In the genomic region with DNA sequence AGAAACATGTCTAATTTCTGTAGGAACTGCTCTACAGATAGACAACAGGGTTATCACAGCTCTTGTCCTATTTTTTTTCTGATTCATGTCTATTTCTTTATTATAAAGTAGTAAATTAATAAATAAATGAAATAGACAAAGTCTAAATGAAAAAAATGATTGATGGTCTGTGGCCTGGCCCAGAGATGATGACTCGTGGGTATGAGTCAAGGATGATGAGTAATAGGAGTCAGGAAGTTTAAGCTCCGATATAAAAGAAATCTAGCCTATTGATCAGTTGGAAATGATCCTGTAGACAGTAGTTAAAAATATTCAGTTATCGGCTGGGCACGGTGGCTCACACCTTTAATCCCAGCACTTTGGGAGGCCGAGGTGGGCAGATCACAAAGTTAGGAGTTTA, we compare ENCODE assay signal across 25 cellular contexts.
A peak's percentile ranks its signal among the peaks of the same experiment; 100 is the strongest.
DNase-seq lines count a peak whose midpoint lies in the region; ATAC-seq and TF ChIP-seq lines count a peak whose summit lies in the region.
"Had no signal": no experiment of that assay in that cellular context is flagged by ENCODE, and none has a peak within 500 bp of the region (broad histone marks: within the 10 kb centered on the region; RNA-seq: fewer than 3 reads in every experiment).

No MANE protein-coding gene starts in this region.

- no peaks in the 10 kb centered on the region for H3K36me3 Mint-ChIP-seq in T-helper 2 cell treated with Interferon-gamma antibody and Interleukin-4, amounts not matched to agents 5 μg/mL and 100 μg/mL, for 36 hours (ENCODE audit: low read depth)
- H3K36me3 Mint-ChIP-seq: activated naive CD8-positive, alpha-beta T cell had no signal

- dilution Hi-C loops in mammary epithelial cell (cut with HindIII; ENCODE audit: low sequenced_read_pairs): no loop called here

- CTCF ChIA-PET in mammary epithelial cell (lab: Charles Lee; ENCODE audit: low non-redundant PET): no interaction called here

- H3K9me3 ChIP-seq in mammary epithelial cell (replicated peaks; ENCODE audit: insufficient read depth, low read length): no peaks in the 10 kb centered on the region
- H3K9me3 ChIP-seq: ascending aorta had no signal

- no peak overlapping the region for H3K4me3 Mint-ChIP-seq in T-helper 2 cell treated with Interferon-gamma antibody and Interleukin-4, amounts not matched to agents 5 μg/mL and 100 μg/mL, for 36 hours
- H3K4me3 Mint-ChIP-seq: activated CD4-positive, alpha-beta T cell treated with anti-CD3 and anti-CD28 coated beads, Interleukin-2, amount 10 ng/mL, durations not matched to agents 24 days and 14 days; activated naive CD8-positive, alpha-beta T cell; activated T-helper 17 cell treated with anti-CD3 and anti-CD28 coated beads, Interleukin-2, amount 50 U/mL, for 72 hours; naive thymus-derived CD8-positive, alpha-beta T cell; stimulated activated naive CD8-positive, alpha-beta T cell treated with anti-CD3 and anti-CD28 coated beads, Interleukin-15, Interleukin-2, amounts not matched to agents 100 ng/mL and 50 ng/mL, for 24 hours had no signal

- H4K20me1 ChIP-seq in mammary epithelial cell (ENCODE audit: insufficient read depth, low read length): no peaks in the 10 kb centered on the region

- no peak overlapping the region for H2AFZ ChIP-seq in mammary epithelial cell (ENCODE audit: low read depth, low read length)

- intact Hi-C loops in mammary epithelial cell (cut with micrococcal nuclease): no loop called here

- no peak for TF ChIP-seq CTCF in mammary epithelial cell (conservative IDR thresholded peaks at IDR 0.05 in 1 of 2, IDR thresholded peaks at IDR 0.05 in 1 of 2; ENCODE audit: extremely low read depth in 1 of 2, insufficient read depth in 1 of 2, low read depth in 1 of 2, low read length in 2 of 2)

- no peaks in the 10 kb centered on the region for H3K27me3 Mint-ChIP-seq in T-helper 2 cell treated with Interferon-gamma antibody and Interleukin-4, amounts not matched to agents 5 μg/mL and 100 μg/mL, for 36 hours (ENCODE audit: low read depth)

- no peaks in the 10 kb centered on the region for H3K4me1 Mint-ChIP-seq in T-helper 2 cell treated with Interferon-gamma antibody and Interleukin-4, amounts not matched to agents 5 μg/mL and 100 μg/mL, for 36 hours (ENCODE audit: low read depth)
- H3K4me1 Mint-ChIP-seq: activated CD4-positive, alpha-beta T cell treated with anti-CD3 and anti-CD28 coated beads, Interleukin-2, amount 10 ng/mL, durations not matched to agents 24 days and 14 days; activated T-helper 17 cell treated with anti-CD3 and anti-CD28 coated beads, Interleukin-2, amount 50 U/mL, for 72 hours; naive thymus-derived CD8-positive, alpha-beta T cell had no signal

- 40% methylated on average over 5 of the region's 5 CpGs for WGBS in mammary epithelial cell (ENCODE audit: low coverage, missing lambda C conversion rate)

- no peak overlapping the region for H3K4me3 ChIP-seq in mammary epithelial cell (replicated peaks in 1 of 3; ENCODE audit: insufficient read depth in 1 of 3, low read depth in 2 of 3, low read length in 3 of 3)
- H3K4me3 ChIP-seq: ascending aorta, heart left ventricle had no signal

- no peak overlapping the region for H3K9ac ChIP-seq in mammary epithelial cell (ENCODE audit: insufficient read depth, low read length)

- H3K4me2 ChIP-seq in mammary epithelial cell (ENCODE audit: insufficient read depth, low read depth, low read length): peak overlapping the region; percentile 30

- peak overlapping the region; percentile 27 for H3K27ac ChIP-seq in mammary epithelial cell (ENCODE audit: insufficient read depth, low read depth, low read length)
- H3K27ac ChIP-seq: ascending aorta, C4-2B, heart left ventricle had no signal

- H3K4me1 ChIP-seq in mammary epithelial cell (ENCODE audit: insufficient read depth, low read length): peaks cover 23% of the 10 kb centered on the region
- H3K4me1 ChIP-seq: ascending aorta, heart left ventricle had no signal

- no peaks in the 10 kb centered on the region for H3K36me3 ChIP-seq in mammary epithelial cell (ENCODE audit: insufficient read depth, low read length)
- H3K36me3 ChIP-seq: ascending aorta, heart left ventricle had no signal

- H3K9me3 Mint-ChIP-seq in T-helper 2 cell treated with Interferon-gamma antibody and Interleukin-4, amounts not matched to agents 5 μg/mL and 100 μg/mL, for 36 hours: no peaks in the 10 kb centered on the region
- H3K9me3 Mint-ChIP-seq: activated CD4-positive, alpha-beta T cell treated with anti-CD3 and anti-CD28 coated beads, Interleukin-2, amount 10 ng/mL, durations not matched to agents 24 days and 14 days; activated T-helper 17 cell treated with anti-CD3 and anti-CD28 coated beads, Interleukin-2, amount 50 U/mL, for 72 hours; stimulated activated naive CD8-positive, alpha-beta T cell treated with anti-CD3 and anti-CD28 coated beads, Interleukin-15, Interleukin-2, amounts not matched to agents 100 ng/mL and 50 ng/mL, for 24 hours had no signal

- DNase-seq in AG20443 (ENCODE audit: low spot score) (peak; percentile 16), HT1080 (ENCODE audit: low read depth) (peak; percentile 54), mammary epithelial cell (peak; percentile 71), iris pigment epithelial cell (ENCODE audit: low read depth) (peak; percentile 62), SKM-1 (lab: John Stamatoyannopoulos, UW; ENCODE audit: unreplicated experiment) (no peak), SK-N-DZ (ENCODE audit: low spot score) (no peak)
- DNase-seq in T-helper 2 cell treated with Interferon-gamma antibody and Interleukin-4, amounts not matched to agents 5 μg/mL and 100 μg/mL, for 36 hours (ENCODE audit: low spot score): no peak
- DNase-seq: activated CD4-positive, alpha-beta T cell treated with anti-CD3 and anti-CD28 coated beads, Interleukin-2, amount 10 ng/mL, durations not matched to agents 24 days and 14 days; DMS 273 treated with DMSO at 0.1 percent for 48 hours; effector memory CD4-positive, alpha-beta T cell; GDM1; heart left ventricle; naive thymus-derived CD8-positive, alpha-beta T cell; NCI-H1105; NCI-H2029 treated with DMSO at 0.1 percent for 48 hours; NCI-H226; SIG-M5; stimulated activated CD4-positive, alpha-beta T cell treated with anti-CD3 and anti-CD28 coated beads, Interleukin-4, amount 100 ng/mL, for 24 hours; trophoblast cell had no signal

- no peaks in the 10 kb centered on the region for H3K27me3 ChIP-seq in mammary epithelial cell (ENCODE audit: insufficient read depth, low read length)
- H3K27me3 ChIP-seq: ascending aorta, heart left ventricle had no signal

- ATAC-seq in GM18520 (IDR thresholded peaks at IDR 0.05; ENCODE audit: unreplicated experiment): no peak
- ATAC-seq: activated T-helper 17 cell treated with anti-CD3 and anti-CD28 coated beads, Interleukin-2, amount 50 U/mL, for 72 hours; heart left ventricle; naive thymus-derived CD8-positive, alpha-beta T cell had no signal

- H3K27ac Mint-ChIP-seq in T-helper 2 cell treated with Interferon-gamma antibody and Interleukin-4, amounts not matched to agents 5 μg/mL and 100 μg/mL, for 36 hours: no peak overlapping the region
- H3K27ac Mint-ChIP-seq: activated CD4-positive, alpha-beta T cell treated with anti-CD3 and anti-CD28 coated beads, Interleukin-2, amount 10 ng/mL, durations not matched to agents 24 days and 14 days; activated naive CD8-positive, alpha-beta T cell; activated T-helper 17 cell treated with anti-CD3 and anti-CD28 coated beads, Interleukin-2, amount 50 U/mL, for 72 hours; naive thymus-derived CD8-positive, alpha-beta T cell; stimulated activated naive CD8-positive, alpha-beta T cell treated with anti-CD3 and anti-CD28 coated beads, Interleukin-15, Interleukin-2, amounts not matched to agents 100 ng/mL and 50 ng/mL, for 24 hours had no signal

- no peaks in the 10 kb centered on the region for H3K79me2 ChIP-seq in mammary epithelial cell (ENCODE audit: insufficient read depth, low read length)

- in situ Hi-C loops in mammary epithelial cell (cut with MboI; ENCODE audit: low sequenced_read_pairs in 2 of 2): no loop called here

- BruUV-seq in mammary epithelial cell (replicated peaks; lab: Mats Ljungman, UMichigan): no TSS peak

Comparison
In these comparisons a context has a peak if more than half of its experiments do, and no peak if none do; other contexts are left out.
1. DNase-seq: peak in AG20443 (single experiment), HT1080 (single experiment), mammary epithelial cell (single experiment) and iris pigment epithelial cell (single experiment); none in T-helper 2 cell treated with Interferon-gamma antibody and Interleukin-4, amounts not matched to agents 5 μg/mL and 100 μg/mL, for 36 hours (single experiment), SKM-1 (single experiment) and SK-N-DZ (single experiment).